ENCODE assay signal across 22 cellular contexts in the genomic region with DNA sequence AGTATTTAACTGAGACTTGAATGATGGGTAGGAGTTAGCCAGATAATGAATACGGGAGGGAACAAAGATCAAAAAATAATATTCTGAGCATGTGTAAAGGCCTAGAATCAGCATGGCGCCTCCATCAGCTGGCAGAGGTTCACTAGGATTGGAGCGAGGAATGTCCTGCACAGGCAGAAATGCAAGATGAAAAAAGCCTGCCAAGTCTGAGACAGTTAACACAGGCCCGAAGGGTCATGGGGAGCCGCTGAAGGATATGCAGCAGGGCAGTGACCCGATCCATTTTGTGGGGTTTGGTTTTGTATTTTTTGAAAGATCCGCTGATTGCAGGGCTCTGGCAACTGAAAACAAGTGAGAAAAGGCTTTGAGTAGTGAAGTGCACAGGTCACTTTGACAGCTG. TPM values are rescaled to one million over a fixed set of nuclear protein-coding genes. Genes with fewer than 3 reads are reported as not detected.
DNase-seq lines count a peak whose midpoint lies in the region; ATAC-seq and TF ChIP-seq lines count a peak whose summit lies in the region.
"Had no signal": no experiment of that assay in that cellular context is flagged by ENCODE, and none has a peak within 500 bp of the region (broad histone marks: within the 10 kb centered on the region; RNA-seq: fewer than 3 reads in every experiment).

No MANE protein-coding gene starts in this region.

- peak overlapping the region; percentile 9 for H3K4me3 Mint-ChIP-seq in neural crest cell
- no peak overlapping the region for H3K4me3 Mint-ChIP-seq in stimulated activated memory B cell treated with anti-CD40 and anti-IgM and Interleukin-4, amounts not matched to agents 10 μg/mL and 1 μg/mL and 100 μg/mL, for 72 hours
- H3K4me3 Mint-ChIP-seq: CD14-positive monocyte; CD4-positive, alpha-beta memory T cell; CD4-positive, CD25-positive, alpha-beta regulatory T cell had no signal

- H3K9me3 ChIP-seq in cardiac muscle cell (ENCODE audit: low read depth) = no peaks in the 10 kb centered on the region
- H3K9me3 ChIP-seq in right cardiac atrium (ENCODE audit: control insufficient read depth, low read length) = no peaks in the 10 kb centered on the region
- no peaks in the 10 kb centered on the region for H3K9me3 ChIP-seq in gastrocnemius medialis
- H3K9me3 ChIP-seq in tibial artery = no peaks in the 10 kb centered on the region
- H3K9me3 ChIP-seq: BE2C, Caco-2 had no signal

- H3K27ac ChIP-seq in cardiac muscle cell (peak overlapping the region; percentile 22), right cardiac atrium (ENCODE audit: low read length) (no peak overlapping the region), gastrocnemius medialis (peak overlapping the region; percentile 18 to 79 (median 66)), tibial artery (no peak overlapping the region)
- H3K27ac ChIP-seq: BLaER1 had no signal

- TF ChIP-seq POLR2A in gastrocnemius medialis (IDR thresholded peaks at IDR 0.05) = no peak

- intact Hi-C loops in Right ventricle myocardium inferior (cut with DNase I) (loop anchor here (10.0 kb wide), 1 partner anchor 53 kb away; no protein-coding TSS in a partner anchor), left ventricle myocardium superior (cut with micrococcal nuclease) (no loop called here), right cardiac atrium (cut with DNase I) (no loop called here), gastrocnemius medialis (cut with DNase I; ENCODE audit: low total_unique reads) (no loop called here), tibial artery (cut with DNase I; ENCODE audit: low total_unique reads) (no loop called here)

- peaks cover 29% of the 10 kb centered on the region for H3K36me3 ChIP-seq in cardiac muscle cell
- no peaks in the 10 kb centered on the region for H3K36me3 ChIP-seq in gastrocnemius medialis
- no peaks in the 10 kb centered on the region for H3K36me3 ChIP-seq in tibial artery
- H3K36me3 ChIP-seq: BE2C, BLaER1 had no signal

- H3K27me3 ChIP-seq in cardiac muscle cell (no peaks in the 10 kb centered on the region), right cardiac atrium (ENCODE audit: control insufficient read depth, insufficient read depth) (no peaks in the 10 kb centered on the region), gastrocnemius medialis (no peaks in the 10 kb centered on the region), tibial artery (no peaks in the 10 kb centered on the region)
- H3K27me3 ChIP-seq: BE2C, BLaER1 had no signal

- ATAC-seq in Right ventricle myocardium inferior = no peak
- ATAC-seq in left ventricle myocardium superior = peak; percentile 48
- ATAC-seq in right cardiac atrium = no peak
- no peak for ATAC-seq in gastrocnemius medialis
- no peak for ATAC-seq in stimulated activated memory B cell treated with anti-CD40 and anti-IgM and Interleukin-4, amounts not matched to agents 10 μg/mL and 1 μg/mL and 100 μg/mL, for 72 hours

- H3K36me3 Mint-ChIP-seq in neural crest cell (ENCODE audit: low read depth) = no peaks in the 10 kb centered on the region
- no peaks in the 10 kb centered on the region for H3K36me3 Mint-ChIP-seq in stimulated activated memory B cell treated with anti-CD40 and anti-IgM and Interleukin-4, amounts not matched to agents 10 μg/mL and 1 μg/mL and 100 μg/mL, for 72 hours
- H3K36me3 Mint-ChIP-seq: CD14-positive monocyte; CD4-positive, alpha-beta memory T cell; CD4-positive, CD25-positive, alpha-beta regulatory T cell had no signal

- no peaks in the 10 kb centered on the region for H3K9me3 Mint-ChIP-seq in neural crest cell
- no peaks in the 10 kb centered on the region for H3K9me3 Mint-ChIP-seq in stimulated activated memory B cell treated with anti-CD40 and anti-IgM and Interleukin-4, amounts not matched to agents 10 μg/mL and 1 μg/mL and 100 μg/mL, for 72 hours

- no peaks in the 10 kb centered on the region for H3K27me3 Mint-ChIP-seq in neural crest cell (ENCODE audit: low read depth)
- no peaks in the 10 kb centered on the region for H3K27me3 Mint-ChIP-seq in stimulated activated memory B cell treated with anti-CD40 and anti-IgM and Interleukin-4, amounts not matched to agents 10 μg/mL and 1 μg/mL and 100 μg/mL, for 72 hours

- in situ Hi-C loops in gastrocnemius medialis (cut with MboI; ENCODE audit: low sequenced_read_pairs in 4 of 4) = no loop called here

- TF ChIP-seq CTCF in cardiac muscle cell (IDR thresholded peaks at IDR 0.05; ENCODE audit: low read depth, low read length) = no peak
- no peak for TF ChIP-seq CTCF in neural crest cell (conservative IDR thresholded peaks at IDR 0.05)
- no peak for TF ChIP-seq CTCF in gastrocnemius medialis (IDR thresholded peaks at IDR 0.05 in 4 of 5, conservative IDR thresholded peaks at IDR 0.05 in 1 of 5)
- TF ChIP-seq CTCF in tibial artery (IDR thresholded peaks at IDR 0.05) = no peak

- H3K27ac Mint-ChIP-seq in neural crest cell (ENCODE audit: unreplicated experiment) = peak overlapping the region; percentile 36
- H3K27ac Mint-ChIP-seq in stimulated activated memory B cell treated with anti-CD40 and anti-IgM and Interleukin-4, amounts not matched to agents 10 μg/mL and 1 μg/mL and 100 μg/mL, for 72 hours = no peak overlapping the region
- H3K27ac Mint-ChIP-seq: CD14-positive monocyte; CD4-positive, alpha-beta memory T cell; CD4-positive, CD25-positive, alpha-beta regulatory T cell had no signal

- 74% methylated on average over 7 of the region's 7 CpGs for WGBS in right cardiac atrium

- peaks cover 35% of the 10 kb centered on the region for H3K4me1 Mint-ChIP-seq in neural crest cell
- H3K4me1 Mint-ChIP-seq in stimulated activated memory B cell treated with anti-CD40 and anti-IgM and Interleukin-4, amounts not matched to agents 10 μg/mL and 1 μg/mL and 100 μg/mL, for 72 hours = no peaks in the 10 kb centered on the region
- H3K4me1 Mint-ChIP-seq: CD14-positive monocyte; CD4-positive, alpha-beta memory T cell; CD4-positive, CD25-positive, alpha-beta regulatory T cell had no signal

- no peaks in the 10 kb centered on the region for H3K4me1 ChIP-seq in cardiac muscle cell (ENCODE audit: low read depth)
- peaks cover 1% of the 10 kb centered on the region for H3K4me1 ChIP-seq in right cardiac atrium (ENCODE audit: control insufficient read depth, insufficient read depth, low read length)
- H3K4me1 ChIP-seq in gastrocnemius medialis = peaks cover 0 to 6% of the 10 kb centered on the region in 2 donors
- H3K4me1 ChIP-seq in tibial artery = no peaks in the 10 kb centered on the region
- H3K4me1 ChIP-seq: BLaER1, Caco-2 had no signal

- no peak overlapping the region for H3K4me3 ChIP-seq in cardiac muscle cell
- no peak overlapping the region for H3K4me3 ChIP-seq in right cardiac atrium (ENCODE audit: low read length)
- H3K4me3 ChIP-seq in gastrocnemius medialis = no peak overlapping the region
- no peak overlapping the region for H3K4me3 ChIP-seq in tibial artery
- H3K4me3 ChIP-seq: BLaER1 had no signal

- DNase-seq in cardiac muscle cell (ENCODE audit: low read depth in 1 of 2, low spot score in 1 of 2) (no peak), Right ventricle myocardium inferior (ENCODE audit: missing footprints) (no peak), left ventricle myocardium superior (peak; percentile 16), right cardiac atrium (no peak), neural crest cell (ENCODE audit: low read depth, low spot score) (no peak), gastrocnemius medialis (no peak), tibial artery (no peak)
- DNase-seq: 8988T; ACHN; BE2C; C1 segment of cervical spinal cord; Caco-2; Calu3; CD4-positive, alpha-beta memory T cell; CD4-positive, CD25-positive, alpha-beta regulatory T cell; DMS79 treated with DMSO at 0.1 percent for 48 hours; GF-D8 had no signal

RNA-seq across cellular contexts. Expression of a gene that starts 40.1 kb away (rescaled TPM):
- 402 and 912 TPM in 2 replicates for total RNA-seq in cardiac muscle cell
- 633 and 1,072 TPM in 2 replicates for polyA plus RNA-seq in cardiac muscle cell
- 661 TPM for total RNA-seq in Right ventricle myocardium inferior
- total RNA-seq in left ventricle myocardium superior = 622 TPM
- total RNA-seq in right cardiac atrium = 100 to 1,000 TPM; 422 to 570 (median 436) TPM
- 714 TPM for polyA plus RNA-seq in right cardiac atrium
- 0.51 TPM in 1 of 2 replicates, not detected in the other for total RNA-seq in neural crest cell
- 100 to 1,000 TPM in 3 of 4 donors, 10 to 100 TPM in 1; 79.1 to 797 (median 200) TPM for total RNA-seq in gastrocnemius medialis
- total RNA-seq: A673; Calu3; CD4-positive, alpha-beta memory T cell; CD4-positive, CD25-positive, alpha-beta regulatory T cell had no signal
- polyA plus RNA-seq: AG04450; CD14-positive monocyte; CD4-positive, alpha-beta memory T cell; CD4-positive, CD25-positive, alpha-beta regulatory T cell had no signal

RNA-seq across cellular contexts. Expression of a gene that starts 59.7 kb away (rescaled TPM):
- total RNA-seq in cardiac muscle cell (not detected in 2 replicates), Right ventricle myocardium inferior (3.8 TPM), left ventricle myocardium superior (3.6 TPM), right cardiac atrium (1 to 10 TPM; 1.3 to 3.2 (median 2.5) TPM), neural crest cell (not detected in 2 replicates), gastrocnemius medialis (1 to 10 TPM; 2.2 to 6.2 (median 3.4) TPM)
- polyA plus RNA-seq in cardiac muscle cell (0.09 TPM in 1 of 2 replicates, not detected in the other), right cardiac atrium (1.5 TPM)
- total RNA-seq: A673, Caco-2 had no signal
- polyA plus RNA-seq: AG04450, CD14-positive monocyte had no signal

Comparison
In these comparisons a context has a peak if more than half of its experiments do, and no peak if none do; other contexts are left out.
1. H3K27ac ChIP-seq: peak in cardiac muscle cell (single experiment) and gastrocnemius medialis (4 of 4); none in right cardiac atrium (single experiment) and tibial artery (0 of 2).
2. RNA of a gene that starts 40.1 kb away (total RNA-seq): 661 TPM in Right ventricle myocardium inferior (single experiment), 622 TPM in left ventricle myocardium superior (single experiment), 422 to 570 TPM in right cardiac atrium, 402 to 912 TPM in cardiac muscle cell and 79.1 to 797 TPM in gastrocnemius medialis; 0.51 TPM in neural crest cell; every median in the first group is over 10 times any median in the second.